Comparison of ENCODE assay signal across 20 cellular contexts in the genomic region with DNA sequence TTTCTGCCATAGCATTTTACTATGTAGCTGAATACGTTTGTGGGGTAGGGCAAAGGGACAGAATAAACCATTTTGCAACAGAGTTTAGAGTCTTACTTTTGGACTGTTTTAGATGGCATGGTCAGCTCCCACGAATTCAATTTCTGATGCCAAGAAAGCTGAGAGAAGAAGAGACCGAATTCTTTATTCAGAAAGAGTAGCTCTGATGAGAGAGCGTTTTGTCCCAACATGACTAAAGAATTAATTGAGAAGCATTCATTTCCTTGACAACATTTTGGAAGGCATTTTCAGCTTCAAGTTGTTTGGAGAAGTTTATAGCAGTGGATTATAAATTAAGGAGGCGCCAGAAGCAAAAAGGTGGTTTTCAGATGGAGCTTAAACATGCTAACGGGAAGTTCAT. TPM values are rescaled to one million over a fixed set of nuclear protein-coding genes. Genes with fewer than 3 reads are reported as not detected.
DNase-seq lines count a peak whose midpoint lies in the region; ATAC-seq and TF ChIP-seq lines count a peak whose summit lies in the region.
"Had no signal": no experiment of that assay in that cellular context is flagged by ENCODE, and none has a peak within 500 bp of the region (broad histone marks: within the 10 kb centered on the region; RNA-seq: fewer than 3 reads in every experiment).

No MANE protein-coding gene starts in this region.

- H3K4me1 Mint-ChIP-seq in mesothelial cell of epicardium, result peaks cover 35% of the 10 kb centered on the region

- H3K9me3 ChIP-seq in RWPE2 (ENCODE audit: severe bottlenecking), result no peaks in the 10 kb centered on the region
- H3K9me3 ChIP-seq in esophagus muscularis mucosa, result no peaks in the 10 kb centered on the region

- H3K27me3 Mint-ChIP-seq in mesothelial cell of epicardium (ENCODE audit: low read depth), result no peaks in the 10 kb centered on the region

- H3K4me1 ChIP-seq in RWPE2 (ENCODE audit: insufficient read depth, poor library complexity, severe bottlenecking), result peaks cover 20% of the 10 kb centered on the region
- H3K4me1 ChIP-seq in esophagus muscularis mucosa, result peaks cover 0 to 35% (median 31%) of the 10 kb centered on the region in 4 donors

- DNase-seq in RWPE2 (ENCODE audit: low spot score) (no peak), epithelial cell of prostate (ENCODE audit: low read depth, low spot score) (no peak), mesothelial cell of epicardium (ENCODE audit: low spot score in 2 of 2, unreplicated experiment in 2 of 2) (no peak), superior temporal gyrus (ENCODE audit: extremely low spot score) (peak; percentile 42), GM20000 (ENCODE audit: low spot score) (no peak), NCI-H1436 (lab: John Stamatoyannopoulos, UW) (no peak), esophagus muscularis mucosa (ENCODE audit: extremely low spot score) (no peak)
- no peak for DNase-seq in activated naive CD4-positive, alpha-beta T cell (lab: John Stamatoyannopoulos, UW)
- DNase-seq: DND-41, GDM1, GOT3, MV-4-11, NCI-H1417, NCI-H1930, NCI-H2171, NCI-H446, NCI-H69 had no signal

- H3K9me3 Mint-ChIP-seq in mesothelial cell of epicardium, result no peaks in the 10 kb centered on the region

- 44% methylated on average over 6 of the region's 6 CpGs for WGBS in esophagus muscularis mucosa

- TF ChIP-seq CTCF in RWPE2 (IDR thresholded peaks at IDR 0.05; ENCODE audit: poor library complexity, severe bottlenecking) (no peak), mesothelial cell of epicardium (IDR thresholded peaks at IDR 0.05; ENCODE audit: unreplicated experiment) (no peak), GM20000 (IDR thresholded peaks at IDR 0.05; ENCODE audit: extremely low read depth, missing control alignments) (no peak), esophagus muscularis mucosa (IDR thresholded peaks at IDR 0.05) (no peak)

- H3K27me3 ChIP-seq in RWPE2 (ENCODE audit: insufficient read depth, poor library complexity, severe bottlenecking), result no peaks in the 10 kb centered on the region
- H3K27me3 ChIP-seq in esophagus muscularis mucosa, result no peaks in the 10 kb centered on the region

- H3K36me3 ChIP-seq in RWPE2 (ENCODE audit: low read depth), result 0 out of 2 replicates have a peak, but pooled peaks cover 4% of the 10 kb centered on the region
- H3K36me3 ChIP-seq in esophagus muscularis mucosa, result no peaks in the 10 kb centered on the region

- no peak for TF ChIP-seq EP300 in esophagus muscularis mucosa (IDR thresholded peaks at IDR 0.05)

- peak overlapping the region; percentile 68 for H3K27ac Mint-ChIP-seq in mesothelial cell of epicardium

- no peak for ATAC-seq in RWPE2 (ENCODE audit: low read depth)
- ATAC-seq: GM12878, K562 had no signal

- TF ChIP-seq POLR2A in esophagus muscularis mucosa (IDR thresholded peaks at IDR 0.05; ENCODE audit: low read depth), result no peak

- intact Hi-C loops in esophagus muscularis mucosa (cut with DNase I), result no loop called here

- no peak overlapping the region for H3K4me3 ChIP-seq in RWPE2 (ENCODE audit: severe bottlenecking)
- no peak overlapping the region for H3K4me3 ChIP-seq in esophagus muscularis mucosa
- H3K4me3 ChIP-seq: GM12878, K562 had no signal

- no peak overlapping the region for H3K4me3 Mint-ChIP-seq in mesothelial cell of epicardium

- peaks cover 2% of the 10 kb centered on the region for H3K36me3 Mint-ChIP-seq in mesothelial cell of epicardium

- H3K27ac ChIP-seq in RWPE2 (ENCODE audit: poor library complexity, severe bottlenecking) (peak overlapping the region; percentile 63), epithelial cell of prostate (peak overlapping the region; percentile 64), esophagus muscularis mucosa (replicated peaks in 1 of 4) (peak overlapping the region in 1 of 4 donors; percentile 40)
- H3K27ac ChIP-seq: C4-2B had no signal

RNA-seq across cellular contexts. Expression of a gene that starts 12.2 kb away (rescaled TPM):
- total RNA-seq in mesothelial cell of epicardium (13.9 to 15.6 TPM (median 14.2 TPM) in 3 replicates), esophagus muscularis mucosa (10 to 100 TPM in 3 of 4 donors, 1 to 10 TPM in 1; 9.6 to 14.8 (median 11.7) TPM)
